22 cellular contexts compared by ENCODE assay signal in the genomic region with DNA sequence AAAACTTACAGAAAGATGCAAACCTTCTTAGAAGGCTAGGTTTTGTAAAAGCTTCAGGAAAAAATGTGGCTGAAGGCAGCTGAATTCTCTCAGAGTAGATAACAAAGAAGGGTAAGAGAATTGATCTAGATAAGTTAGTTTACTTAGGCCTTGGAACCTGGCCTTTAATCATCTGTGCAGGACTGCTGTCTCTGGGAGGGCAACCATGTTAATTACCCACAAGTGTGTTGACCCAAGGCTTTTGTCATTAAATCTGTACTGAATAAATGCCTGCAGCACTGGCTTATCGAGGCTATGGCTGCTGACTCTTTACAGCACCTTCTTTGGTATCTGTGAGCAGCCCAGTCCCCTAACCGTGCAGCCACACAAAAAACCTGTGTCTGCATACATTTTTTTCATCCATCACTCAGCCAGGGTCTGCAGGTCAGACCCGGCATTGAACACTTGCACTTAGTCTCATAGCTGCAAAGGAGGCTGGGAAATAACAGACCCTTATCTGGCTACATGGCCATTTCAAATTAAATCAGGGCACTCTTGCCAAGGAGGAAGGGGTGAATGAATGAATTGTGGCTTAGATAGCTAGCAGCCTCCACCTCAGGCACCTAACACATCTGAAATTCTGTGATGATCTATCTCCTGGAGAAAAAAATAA.
"Had no signal": no experiment of that assay in that cellular context is flagged by ENCODE, and none has a peak within 500 bp of the region (broad histone marks: within the 10 kb centered on the region; RNA-seq: fewer than 3 reads in every experiment).

No MANE protein-coding gene starts in this region.

- H3K27me3 ChIP-seq: foreskin keratinocyte, left lung, spleen, thyroid gland had no signal

- DNase-seq: activated B cell treated with CpG ODN at 0.5 μM for 24 hours; activated CD4-positive, alpha-beta T cell treated with anti-CD3 and anti-CD28 coated beads for 36 hours; activated CD4-positive, alpha-beta T cell treated with anti-CD3 and anti-CD28 coated beads, Interleukin-2, amount 50 U/mL, for 4 hours; activated CD8-positive, alpha-beta memory T cell treated with anti-CD3 and anti-CD28 coated beads for 24 hours; activated CD8-positive, alpha-beta memory T cell treated with anti-CD3 and anti-CD28 coated beads, Interleukin-2, amount 50 U/mL, for 4 hours; activated T-cell treated with anti-CD3 and anti-CD28 coated beads, Interleukin-2, amount 50 U/mL, for 24 hours; aorta; foreskin keratinocyte; left lung; mucosa of descending colon; occipital lobe; posterior cingulate gyrus; spleen; stimulated activated CD4-positive, alpha-beta T cell treated with anti-CD3 and anti-CD28 coated beads, Interleukin-4, amount 100 ng/mL, for 24 hours; substantia nigra; T1000; thyroid gland had no signal

- H3K4me1 ChIP-seq: foreskin keratinocyte, left lung, spleen, thyroid gland had no signal

- H3K4me1 Mint-ChIP-seq: activated B cell treated with CpG ODN at 0.5 μM for 24 hours; activated CD4-positive, alpha-beta T cell treated with anti-CD3 and anti-CD28 coated beads for 36 hours; activated T-helper 17 cell treated with anti-CD3 and anti-CD28 coated beads, Interleukin-2, amount 50 U/mL, for 72 hours had no signal

- H3K4me3 ChIP-seq: left lung, mucosa of descending colon, spleen, thyroid gland had no signal

- H3K36me3 ChIP-seq: left lung, spleen, thyroid gland had no signal

- H3K9me3 ChIP-seq: left lung, mucosa of descending colon, spleen, thyroid gland had no signal

- H3K27ac ChIP-seq: foreskin keratinocyte, left lung, spleen, thyroid gland had no signal

- H3K4me3 Mint-ChIP-seq: activated B cell treated with CpG ODN at 0.5 μM for 24 hours; activated CD4-positive, alpha-beta T cell treated with anti-CD3 and anti-CD28 coated beads for 36 hours; activated T-cell treated with anti-CD3 and anti-CD28 coated beads, Interleukin-2, amount 50 U/mL, for 24 hours; activated T-helper 17 cell treated with anti-CD3 and anti-CD28 coated beads, Interleukin-2, amount 50 U/mL, for 72 hours; brain; stimulated activated naive CD8-positive, alpha-beta T cell treated with anti-CD3 and anti-CD28 coated beads, Interleukin-15, Interleukin-2, amounts not matched to agents 100 ng/mL and 50 ng/mL, for 24 hours; T-helper 1 cell treated with Interleukin-12 subunit alpha and Interleukin-12 subunit beta and Interleukin-4 antibody, amounts not matched to agents 30 μg/mL and 1 μg/mL, for 36 hours had no signal

- ATAC-seq: activated CD4-positive, alpha-beta T cell treated with anti-CD3 and anti-CD28 coated beads for 36 hours; activated naive CD4-positive, alpha-beta T cell treated with anti-CD3 and anti-CD28 coated beads, Interleukin-2, amount 50 U/mL, for 72 hours; activated T-helper 17 cell treated with anti-CD3 and anti-CD28 coated beads, Interleukin-2, amount 50 U/mL, for 72 hours; foreskin keratinocyte; left lung; mucosa of descending colon had no signal

- H3K27me3 Mint-ChIP-seq: activated B cell treated with CpG ODN at 0.5 μM for 24 hours; activated CD4-positive, alpha-beta T cell treated with anti-CD3 and anti-CD28 coated beads for 36 hours; brain had no signal

- H3K9me3 Mint-ChIP-seq: activated B cell treated with CpG ODN at 0.5 μM for 24 hours; activated naive CD4-positive, alpha-beta T cell treated with anti-CD3 and anti-CD28 coated beads, Interleukin-2, amount 50 U/mL, for 72 hours; activated T-cell treated with anti-CD3 and anti-CD28 coated beads, Interleukin-2, amount 50 U/mL, for 24 hours; activated T-helper 17 cell treated with anti-CD3 and anti-CD28 coated beads, Interleukin-2, amount 50 U/mL, for 72 hours; stimulated activated naive CD8-positive, alpha-beta T cell treated with anti-CD3 and anti-CD28 coated beads, Interleukin-15, Interleukin-2, amounts not matched to agents 100 ng/mL and 50 ng/mL, for 24 hours; T-helper 1 cell treated with Interleukin-12 subunit alpha and Interleukin-12 subunit beta and Interleukin-4 antibody, amounts not matched to agents 30 μg/mL and 1 μg/mL, for 36 hours had no signal

- H3K36me3 Mint-ChIP-seq: activated naive CD4-positive, alpha-beta T cell treated with anti-CD3 and anti-CD28 coated beads, Interleukin-2, amount 50 U/mL, for 72 hours had no signal

- H3K27ac Mint-ChIP-seq: activated B cell treated with CpG ODN at 0.5 μM for 24 hours; activated CD4-positive, alpha-beta T cell treated with anti-CD3 and anti-CD28 coated beads for 36 hours; activated naive CD4-positive, alpha-beta T cell treated with anti-CD3 and anti-CD28 coated beads, Interleukin-2, amount 50 U/mL, for 72 hours; activated T-cell treated with anti-CD3 and anti-CD28 coated beads, Interleukin-2, amount 50 U/mL, for 24 hours; activated T-helper 17 cell treated with anti-CD3 and anti-CD28 coated beads, Interleukin-2, amount 50 U/mL, for 72 hours; stimulated activated naive CD8-positive, alpha-beta T cell treated with anti-CD3 and anti-CD28 coated beads, Interleukin-15, Interleukin-2, amounts not matched to agents 100 ng/mL and 50 ng/mL, for 24 hours; T-helper 1 cell treated with Interleukin-12 subunit alpha and Interleukin-12 subunit beta and Interleukin-4 antibody, amounts not matched to agents 30 μg/mL and 1 μg/mL, for 36 hours had no signal
